ENCODE assay signal across 18 cellular contexts in the genomic region with DNA sequence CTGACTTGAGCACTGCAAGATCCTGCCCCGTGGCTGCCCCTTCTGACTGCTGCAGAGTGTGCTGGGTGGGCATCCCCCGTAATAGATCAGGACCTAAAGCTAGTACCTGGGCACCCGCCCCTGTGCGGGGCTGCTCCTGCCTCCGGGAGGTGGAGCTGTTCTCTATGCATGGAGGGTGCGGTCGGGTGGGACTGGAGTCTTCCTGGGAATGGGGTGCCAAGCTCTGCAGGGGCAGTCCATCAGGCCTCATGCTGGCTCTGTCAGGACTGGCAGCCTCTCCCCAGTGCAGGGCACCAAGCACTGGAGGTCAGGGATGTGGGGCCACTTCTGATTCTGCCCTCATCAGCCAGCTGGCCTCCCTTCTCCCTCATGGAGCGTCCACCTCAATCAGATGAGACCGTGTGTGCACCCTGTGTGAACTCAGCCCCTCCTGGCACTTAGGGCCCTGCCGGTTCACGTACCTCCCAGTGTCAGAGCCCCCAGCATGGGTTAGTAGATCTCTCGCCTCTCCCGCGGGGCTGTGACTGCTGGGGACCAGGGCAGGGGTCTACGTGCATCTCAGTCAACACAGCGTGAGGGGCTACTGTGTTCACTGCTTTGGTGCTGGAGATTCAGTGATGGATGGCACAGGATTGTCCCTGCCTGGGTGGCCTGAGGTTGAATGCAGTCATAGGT. TPM values are rescaled to one million over a fixed set of nuclear protein-coding genes. Genes with fewer than 3 reads are reported as not detected.
"Had no signal": no experiment of that assay in that cellular context is flagged by ENCODE, and none has a peak within 500 bp of the region (broad histone marks: within the 10 kb centered on the region; RNA-seq: fewer than 3 reads in every experiment).

No MANE protein-coding gene starts in this region.

- H3K4me1 ChIP-seq: left lung, thyroid gland, uterus had no signal

- ATAC-seq: left lung had no signal

- H3K36me3 ChIP-seq: left lung, thyroid gland, uterus had no signal

- H3K9me3 Mint-ChIP-seq: activated T-helper 1 cell treated with anti-CD3 and anti-CD28 coated beads, Interleukin-12 subunit alpha, Interleukin-12 subunit beta, Interleukin-2, Interleukin-4 antibody, amounts not matched to agents 30 ng/mL and 10 ng/mL and 1 ng/mL, durations not matched to agents 14 hours and 24 hours and 36 hours; nephron; T-helper 2 cell treated with Interferon-gamma antibody and Interleukin-4, amounts not matched to agents 5 μg/mL and 100 μg/mL, for 36 hours had no signal

- FAIRE-seq: kidney had no signal

- DNase-seq: activated CD4-positive, alpha-beta T cell treated with anti-CD3 and anti-CD28 coated beads, Interleukin-2, amount 50 U/mL, for 1 hour; activated CD8-positive, alpha-beta memory T cell treated with anti-CD3 and anti-CD28 coated beads for 24 hours; activated naive CD4-positive, alpha-beta T cell treated with Interleukin-2 at 50 U/mL for 16 hours; erythroblast; hippocampal formation; kidney; left lung; stimulated activated CD4-positive, alpha-beta T cell treated with anti-CD3 and anti-CD28 coated beads, Interleukin-12 subunit alpha, Interleukin-12 subunit beta, amount 100 ng/mL, for 4 hours; stimulated activated CD4-positive, alpha-beta T cell treated with anti-CD3 and anti-CD28 coated beads, Interleukin-2, amount 100 ng/mL, for 24 hours; uterus had no signal

- H3K9me3 ChIP-seq: left lung, thyroid gland, uterus had no signal

- H3K4me3 ChIP-seq: left lung, thyroid gland, uterus had no signal

- H3K27ac Mint-ChIP-seq: activated T-helper 1 cell treated with anti-CD3 and anti-CD28 coated beads, Interleukin-12 subunit alpha, Interleukin-12 subunit beta, Interleukin-2, Interleukin-4 antibody, amounts not matched to agents 30 ng/mL and 10 ng/mL and 1 ng/mL, durations not matched to agents 14 hours and 24 hours and 36 hours; nephron; T-helper 2 cell treated with Interferon-gamma antibody and Interleukin-4, amounts not matched to agents 5 μg/mL and 100 μg/mL, for 36 hours had no signal

- H3K4me3 Mint-ChIP-seq: activated T-helper 1 cell treated with anti-CD3 and anti-CD28 coated beads, Interleukin-12 subunit alpha, Interleukin-12 subunit beta, Interleukin-2, Interleukin-4 antibody, amounts not matched to agents 30 ng/mL and 10 ng/mL and 1 ng/mL, durations not matched to agents 14 hours and 24 hours and 36 hours; nephron; T-helper 2 cell treated with Interferon-gamma antibody and Interleukin-4, amounts not matched to agents 5 μg/mL and 100 μg/mL, for 36 hours had no signal

- H3K27me3 ChIP-seq: thyroid gland, uterus had no signal

- H3K4me1 Mint-ChIP-seq: nephron had no signal

- H3K27ac ChIP-seq: left lung, thyroid gland, uterus had no signal

RNA-seq across cellular contexts. Expression of a gene that starts 30.7 kb away (rescaled TPM):
- total RNA-seq: activated T-helper 1 cell treated with anti-CD3 and anti-CD28 coated beads, Interleukin-12 subunit alpha, Interleukin-12 subunit beta, Interleukin-2, Interleukin-4 antibody, amounts not matched to agents 30 ng/mL and 10 ng/mL and 1 ng/mL, durations not matched to agents 14 hours and 24 hours and 36 hours; aorta; dermis microvascular lymphatic vessel endothelial cell; kidney; left lung; osteocyte; pulmonary artery endothelial cell; thyroid gland had no signal
